ENCODE assay signal across 21 cellular contexts in genomic region chr21:42701706-42702456, GRCh38.
"Had no signal": no experiment of that assay in that cellular context is flagged by ENCODE, and none has a peak within 500 bp of the region (broad histone marks: within the 10 kb centered on the region; RNA-seq: fewer than 3 reads in every experiment).

No MANE protein-coding gene starts in this region.

- H3K4me2 ChIP-seq: hepatocyte had no signal

- H3K9me3 ChIP-seq: ovary, uterus had no signal

- DNase-seq: islet precursor cell; left ventricle myocardium inferior; mesendoderm; naive B cell; natural killer cell; ovary; stimulated activated CD4-positive, alpha-beta T cell treated with anti-CD3 and anti-CD28 coated beads, Interleukin-12 subunit alpha, Interleukin-12 subunit beta, amount 100 ng/mL, for 4 hours; stimulated activated CD4-positive, alpha-beta T cell treated with anti-CD3 and anti-CD28 coated beads, Interleukin-15, amount 100 ng/mL, for 24 hours; stimulated activated CD4-positive, alpha-beta T cell treated with anti-CD3 and anti-CD28 coated beads, Interleukin-2, amount 100 ng/mL, for 24 hours; stimulated activated CD4-positive, alpha-beta T cell treated with anti-CD3 and anti-CD28 coated beads, Interleukin-4, amount 100 ng/mL, for 24 hours; stimulated activated naive CD4-positive, alpha-beta T cell treated with Interleukin-2 at 50 U/mL for 16 hours; stimulated activated naive CD8-positive, alpha-beta T cell treated with anti-CD3 and anti-CD28 coated beads, Interleukin-15, amount 100 ng/mL, for 72 hours; substantia nigra; uterus had no signal

- H2AFZ ChIP-seq: hepatocyte had no signal

- H3K4me3 ChIP-seq: hepatocyte, left ventricle myocardium inferior, lung, ovary, right atrium auricular region, skin epidermis, tibial nerve, uterus had no signal

- ATAC-seq: natural killer cell; sciatic nerve; stimulated activated effector memory CD8-positive, alpha-beta T cell treated with anti-CD3 and anti-CD28 coated beads, Interleukin-12 subunit alpha, Interleukin-12 subunit beta, amount 100 ng/mL, for 72 hours; stimulated activated naive CD8-positive, alpha-beta T cell treated with anti-CD3 and anti-CD28 coated beads, Interleukin-15, amount 100 ng/mL, for 72 hours had no signal

- H3K4me1 ChIP-seq: left ventricle myocardium inferior, right atrium auricular region, tibial nerve, uterus had no signal

- H3K27me3 ChIP-seq: hepatocyte, ovary, right atrium auricular region, tibial nerve, uterus had no signal

- H3K79me2 ChIP-seq: hepatocyte had no signal

- H3K36me3 ChIP-seq: ovary, right atrium auricular region, uterus had no signal

- H3K27ac ChIP-seq: hepatocyte, left ventricle myocardium inferior, ovary, right atrium auricular region, skin epidermis, tibial nerve, uterus had no signal
